Comparison of ENCODE assay signal across 9 cellular contexts in the genomic region with DNA sequence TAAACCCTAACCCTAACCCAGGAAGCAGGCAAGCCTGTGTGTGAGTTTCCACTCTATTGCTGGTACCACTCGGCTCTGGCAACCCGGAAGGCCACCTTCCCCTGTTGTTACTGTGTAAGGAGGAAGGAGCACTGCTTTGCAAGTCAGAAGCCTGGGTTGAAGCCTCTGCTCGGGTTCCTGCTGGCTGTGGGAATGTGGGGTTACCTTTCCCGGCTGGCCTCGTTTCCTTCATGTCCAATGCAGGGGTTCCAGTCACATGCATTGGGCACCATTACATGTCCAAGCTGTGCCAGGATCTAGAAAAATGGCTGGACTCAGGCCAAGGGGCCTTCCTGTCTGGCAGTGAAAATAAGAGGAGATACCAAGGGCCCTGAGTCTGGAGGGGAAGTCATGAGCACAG. TPM values are rescaled to one million over a fixed set of nuclear protein-coding genes. Genes with fewer than 3 reads are reported as not detected.
DNase-seq lines count a peak whose midpoint lies in the region; ATAC-seq and TF ChIP-seq lines count a peak whose summit lies in the region.
"Not testable (repeated sequence)": the region's sequence is repeated elsewhere in the genome, so short reads cannot be mapped to it uniquely, and the experiment has no call there.
"Had no signal": no experiment of that assay in that cellular context is flagged by ENCODE, and none has a peak within 500 bp of the region (broad histone marks: within the 10 kb centered on the region; RNA-seq: fewer than 3 reads in every experiment).

No MANE protein-coding gene starts in this region.

- not testable (repeated sequence) for TF ChIP-seq POLR2A in lower leg skin (IDR thresholded peaks at IDR 0.05); suprapubic skin (IDR thresholded peaks at IDR 0.05)

- not testable (repeated sequence) for H3K4me1 ChIP-seq in suprapubic skin; aorta (ENCODE audit: control insufficient read depth in 1 of 2, insufficient read depth in 2 of 2, low read length in 2 of 2)

- 81 to 87% methylated on average over 4 to 5 of the region's 5 CpGs for WGBS in lower leg skin, 2 donors
- WGBS in suprapubic skin, result 60% methylated on average over 1 of the region's 5 CpGs
- 59 to 62% methylated on average over 3 of the region's 5 CpGs for WGBS in aorta, 2 donors

- TF ChIP-seq EP300 in suprapubic skin (IDR thresholded peaks at IDR 0.05), result not testable (repeated sequence)

- H4K20me1 ChIP-seq in SU-DHL-6 (ENCODE audit: low read depth, low read length), result not testable (repeated sequence)

- H3K4me3 Mint-ChIP-seq in MCF 10A (ENCODE audit: unreplicated experiment), result not testable (repeated sequence)

- not testable (repeated sequence) for H3K9me3 Mint-ChIP-seq in MCF 10A (ENCODE audit: unreplicated experiment)

- H3K36me3 ChIP-seq in SU-DHL-6 (ENCODE audit: low read length); suprapubic skin; aorta (ENCODE audit: control insufficient read depth in 1 of 2, insufficient read depth in 2 of 2, low read length in 1 of 2): not testable (repeated sequence)

- peak; percentile 44 for DNase-seq in activated CD8-positive, alpha-beta memory T cell treated with anti-CD3 and anti-CD28 coated beads, Interleukin-2, amount 50 U/mL, for 48 hours
- not testable (repeated sequence) for DNase-seq in MCF 10A (ENCODE audit: unreplicated experiment)
- DNase-seq in left cardiac atrium (peak; percentile 3), lower leg skin (ENCODE audit: low spot score in 2 of 2) (peak; percentile 12 to 49), posterior vena cava (ENCODE audit: low spot score) (peak; percentile 42), suprapubic skin (ENCODE audit: low spot score in 2 of 2) (peak; percentile 10 to 63), aorta (peak; percentile 30 to 42)

- H2AFZ ChIP-seq in SU-DHL-6 (ENCODE audit: low read depth, low read length, severe bottlenecking), result not testable (repeated sequence)

- H3K27ac ChIP-seq in SU-DHL-6 (ENCODE audit: low read depth, low read length), result peak overlapping the region; percentile 65
- not testable (repeated sequence) for H3K27ac ChIP-seq in suprapubic skin; aorta (ENCODE audit: low read depth in 1 of 2, low read length in 2 of 2)

- H3K27me3 ChIP-seq in SU-DHL-6 (ENCODE audit: low read length); suprapubic skin; aorta (ENCODE audit: control insufficient read depth in 1 of 2, insufficient read depth in 2 of 2, low read length in 1 of 2): not testable (repeated sequence)

- not testable (repeated sequence) for H3K79me2 ChIP-seq in SU-DHL-6 (ENCODE audit: insufficient read depth, low read length)

- TSS peak; percentile 19 for BruUV-seq in MCF 10A (replicated peaks; lab: Mats Ljungman, UMichigan)

- not testable (repeated sequence) for TF ChIP-seq CTCF in SU-DHL-6 (IDR thresholded peaks at IDR 0.05; ENCODE audit: insufficient read depth, low read length, poor library complexity, severe bottlenecking); MCF 10A (IDR thresholded peaks at IDR 0.05; ENCODE audit: unreplicated experiment); lower leg skin (IDR thresholded peaks at IDR 0.05); suprapubic skin (IDR thresholded peaks at IDR 0.05)

- CTCF ChIA-PET in MCF 10A (lab: Yijun Ruan, JAX), result not testable (repeated sequence)

- H3K9ac ChIP-seq in SU-DHL-6 (ENCODE audit: low read length), result not testable (repeated sequence)

- intact Hi-C loops in MCF 10A (cut with micrococcal nuclease); left cardiac atrium (cut with DNase I); lower leg skin (cut with DNase I; ENCODE audit: low total_unique reads); posterior vena cava (cut with DNase I); aorta (cut with DNase I): not testable (repeated sequence)

- H3K4me3 ChIP-seq in SU-DHL-6 (ENCODE audit: insufficient read depth, low read length, poor library complexity, severe bottlenecking); lower leg skin (ENCODE audit: low read depth, poor library complexity, severe bottlenecking); suprapubic skin; aorta (ENCODE audit: low read length in 2 of 2): not testable (repeated sequence)

- H3K36me3 Mint-ChIP-seq in MCF 10A (ENCODE audit: insufficient read depth, unreplicated experiment), result not testable (repeated sequence)

- not testable (repeated sequence) for H3K4me1 Mint-ChIP-seq in MCF 10A (ENCODE audit: insufficient read depth, unreplicated experiment)

- ATAC-seq in left cardiac atrium; aorta (ENCODE audit: low FRiP score): not testable (repeated sequence)

- H3K9me3 ChIP-seq in SU-DHL-6 (ENCODE audit: insufficient read depth, low read length); suprapubic skin; aorta (ENCODE audit: control insufficient read depth, low read length): not testable (repeated sequence)

- not testable (repeated sequence) for H3K27ac Mint-ChIP-seq in MCF 10A (ENCODE audit: low read depth, unreplicated experiment)

- not testable (repeated sequence) for H3F3A ChIP-seq in SU-DHL-6 (ENCODE audit: insufficient read depth)

- not testable (repeated sequence) for H3K4me2 ChIP-seq in SU-DHL-6 (ENCODE audit: low read depth, low read length, poor library complexity, severe bottlenecking)

- H3K27me3 Mint-ChIP-seq in MCF 10A (ENCODE audit: insufficient read depth, unreplicated experiment), result not testable (repeated sequence)

- H3K9me2 ChIP-seq in SU-DHL-6 (replicated peaks; ENCODE audit: insufficient read depth, low read length), result not testable (repeated sequence)

- POLR2A ChIA-PET in MCF 10A (lab: Yijun Ruan, JAX), result not testable (repeated sequence)

RNA-seq across cellular contexts. Expression of a gene that starts 18.0 kb away (rescaled TPM):
- total RNA-seq in MCF 10A (2022) (13.4 TPM in 2 replicates), left cardiac atrium (10 to 100 TPM; 12.0 to 22.6 TPM), lower leg skin (10 to 100 TPM in 2 of 4 donors, 1 to 10 TPM in 2; 2.0 to 19.3 (median 11.3) TPM), posterior vena cava (10 to 100 TPM; 10.0 to 12.9 TPM), suprapubic skin (10 to 100 TPM in 1 of 4 donors, 1 to 10 TPM in 2, not detected in 1; 4.8 to 24.6 (median 7.8) TPM), aorta (10 to 100 TPM in 1 of 2 donors, 1 to 10 TPM in 1; 6.6 to 29.7 TPM)
- polyA plus RNA-seq in aorta, result 10 to 100 TPM; 19.7 to 91.1 TPM

RNA-seq across cellular contexts. Expression of a gene that starts 23.4 kb away (rescaled TPM):
- 21.4 and 37.1 TPM in 2 replicates for total RNA-seq in MCF 10A (2022)
- total RNA-seq in left cardiac atrium, result 10 to 100 TPM; 18.7 to 24.8 TPM
- total RNA-seq in lower leg skin, result 10 to 100 TPM; 22.1 to 68.1 (median 45.3) TPM
- 10 to 100 TPM; 19.8 to 21.5 TPM for total RNA-seq in posterior vena cava
- total RNA-seq in suprapubic skin, result 10 to 100 TPM; 27.3 to 56.2 (median 44.9) TPM
- total RNA-seq in aorta, result 10 to 100 TPM; 19.8 to 38.9 TPM
- 10 to 100 TPM; 23.4 to 66.6 TPM for polyA plus RNA-seq in aorta

RNA-seq across cellular contexts. Expression of a gene that starts 23.6 kb away (rescaled TPM):
- total RNA-seq in MCF 10A (2022) (132 and 133 TPM in 2 replicates), left cardiac atrium (10 to 100 TPM; 71.4 to 84.6 TPM), lower leg skin (100 to 1,000 TPM in 3 of 4 donors, 10 to 100 TPM in 1; 87.6 to 199 (median 147) TPM), posterior vena cava (10 to 100 TPM; 58.8 to 60.0 TPM), suprapubic skin (100 to 1,000 TPM in 3 of 4 donors, 10 to 100 TPM in 1; 72.7 to 434 (median 197) TPM), aorta (10 to 100 TPM; 31.3 to 52.1 TPM)
- 100 to 1,000 TPM in 1 of 2 donors, 10 to 100 TPM in 1; 81.6 to 145 TPM for polyA plus RNA-seq in aorta

RNA-seq across cellular contexts. Expression of a gene that starts 31.2 kb away (rescaled TPM):
- total RNA-seq in MCF 10A (2022) (11.6 and 15.3 TPM in 2 replicates), left cardiac atrium (1 to 10 TPM; 3.2 to 3.4 TPM), lower leg skin (1 to 10 TPM; 1.4 to 2.4 (median 1.7) TPM), posterior vena cava (10 to 100 TPM in 1 of 2 donors, 1 to 10 TPM in 1; 5.7 to 21.2 TPM), suprapubic skin (10 to 100 TPM in 1 of 4 donors, 1 to 10 TPM in 3; 2.5 to 12.8 (median 4.7) TPM), aorta (10 to 100 TPM; 19.5 to 25.8 TPM)
- polyA plus RNA-seq in aorta, result 1 to 10 TPM in 1 of 2 donors, under 1 TPM in 1; 0.13 to 8.5 TPM
- total RNA-seq: G401 had no signal

RNA-seq across cellular contexts. Expression of a gene that starts 33.7 kb away (rescaled TPM):
- total RNA-seq in MCF 10A (2022), result 0.83 and 1.9 TPM in 2 replicates
- total RNA-seq in left cardiac atrium, result 10 to 100 TPM; 14.8 to 32.0 TPM
- total RNA-seq in lower leg skin, result 10 to 100 TPM; 16.7 to 44.4 (median 27.0) TPM
- total RNA-seq in posterior vena cava, result 10 to 100 TPM; 38.1 to 49.8 TPM
- total RNA-seq in suprapubic skin, result 10 to 100 TPM; 14.5 to 25.3 (median 19.3) TPM
- total RNA-seq in aorta, result 10 to 100 TPM; 38.4 to 42.8 TPM
- 10 to 100 TPM; 12.8 to 48.2 TPM for polyA plus RNA-seq in aorta
